22 cellular contexts compared by ENCODE assay signal in the genomic region with DNA sequence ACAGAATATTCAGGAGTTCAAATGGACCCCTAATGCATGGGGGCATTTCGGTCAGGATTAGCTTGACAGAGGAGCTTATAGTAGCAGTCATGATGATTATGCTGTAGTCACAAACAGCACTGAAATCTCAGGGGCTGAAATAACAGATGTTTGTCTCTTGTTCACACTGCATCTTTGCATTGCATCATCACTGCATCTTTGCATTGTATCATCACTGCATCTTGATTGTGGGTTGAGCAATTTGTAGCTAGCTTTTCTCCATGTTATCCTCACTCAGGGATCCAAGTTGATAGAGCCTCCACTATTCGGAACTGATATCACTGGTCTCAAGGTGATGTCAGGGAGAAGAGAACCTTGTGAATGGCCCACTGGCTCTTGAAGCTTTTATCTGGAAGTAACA.
"Had no signal": no experiment of that assay in that cellular context is flagged by ENCODE, and none has a peak within 500 bp of the region (broad histone marks: within the 10 kb centered on the region; RNA-seq: fewer than 3 reads in every experiment).

No MANE protein-coding gene starts in this region.

- H3K9me3 ChIP-seq: body of pancreas, colonic mucosa, psoas muscle, thyroid gland had no signal

- H3K4me1 Mint-ChIP-seq: activated naive CD8-positive, alpha-beta T cell treated with anti-CD3 and anti-CD28 coated beads for 36 hours; activated T-helper 17 cell treated with anti-CD3 and anti-CD28 coated beads, Interleukin-2, amount 50 U/mL, for 72 hours had no signal

- H3K9me3 Mint-ChIP-seq: activated CD4-positive, alpha-beta memory T cell treated with anti-CD3 and anti-CD28 coated beads, Interleukin-2, amount 10 ng/mL, durations not matched to agents 7 days and 5 days; activated naive CD8-positive, alpha-beta T cell treated with anti-CD3 and anti-CD28 coated beads for 36 hours; activated T-helper 17 cell treated with anti-CD3 and anti-CD28 coated beads, Interleukin-2, amount 50 U/mL, for 72 hours had no signal

- H3K4me3 Mint-ChIP-seq: activated CD4-positive, alpha-beta memory T cell treated with anti-CD3 and anti-CD28 coated beads, Interleukin-2, amount 10 ng/mL, durations not matched to agents 7 days and 5 days; activated naive CD8-positive, alpha-beta T cell treated with anti-CD3 and anti-CD28 coated beads for 36 hours; activated T-helper 17 cell treated with anti-CD3 and anti-CD28 coated beads, Interleukin-2, amount 50 U/mL, for 72 hours; naive thymus-derived CD4-positive, alpha-beta T cell had no signal

- ATAC-seq: activated T-helper 17 cell treated with anti-CD3 and anti-CD28 coated beads, Interleukin-2, amount 50 U/mL, for 72 hours; body of pancreas; naive thymus-derived CD4-positive, alpha-beta T cell; psoas muscle; right cardiac atrium had no signal

- H3K36me3 Mint-ChIP-seq: activated naive CD8-positive, alpha-beta T cell treated with anti-CD3 and anti-CD28 coated beads for 36 hours had no signal

- H3K27me3 ChIP-seq: body of pancreas, colonic mucosa, thyroid gland had no signal

- H3K27me3 Mint-ChIP-seq: activated CD4-positive, alpha-beta memory T cell treated with anti-CD3 and anti-CD28 coated beads, Interleukin-2, amount 10 ng/mL, durations not matched to agents 7 days and 5 days had no signal

- H3K36me3 ChIP-seq: colonic mucosa, spleen, thyroid gland had no signal

- H3K4me3 ChIP-seq: body of pancreas, colonic mucosa, psoas muscle, spleen, thyroid gland had no signal

- H3K4me1 ChIP-seq: body of pancreas, colonic mucosa, psoas muscle had no signal

- H3K27ac ChIP-seq: body of pancreas, colonic mucosa, psoas muscle, spleen, thyroid gland had no signal

- DNase-seq: activated CD4-positive, alpha-beta memory T cell treated with anti-CD3 and anti-CD28 coated beads, Interleukin-2, amount 10 ng/mL, durations not matched to agents 7 days and 5 days; activated CD4-positive, alpha-beta T cell treated with anti-CD3 and anti-CD28 coated beads for 48 hours; activated CD4-positive, CD25-positive, alpha-beta regulatory T cell; activated naive CD4-positive, alpha-beta T cell; activated naive CD8-positive, alpha-beta T cell treated with anti-CD3 and anti-CD28 coated beads for 36 hours; activated T-cell treated with anti-CD3 and anti-CD28 coated beads, Interleukin-2, amount 50 U/mL, for 1 hour; body of pancreas; central memory CD4-positive, alpha-beta T cell; colonic mucosa; foreskin melanocyte; kidney glomerular epithelial cell; mesendoderm; naive thymus-derived CD4-positive, alpha-beta T cell; psoas muscle; right cardiac atrium; spleen; stimulated activated CD4-positive, alpha-beta T cell treated with anti-CD3 and anti-CD28 coated beads, Interleukin-1b, Interleukin-23, amount 100 ng/mL, for 48 hours; stimulated activated naive CD4-positive, alpha-beta T cell treated with Interleukin-2 at 50 U/mL for 16 hours; T-helper 1 cell; T1000; thyroid gland had no signal

- H3K27ac Mint-ChIP-seq: activated CD4-positive, alpha-beta memory T cell treated with anti-CD3 and anti-CD28 coated beads, Interleukin-2, amount 10 ng/mL, durations not matched to agents 7 days and 5 days; activated naive CD8-positive, alpha-beta T cell treated with anti-CD3 and anti-CD28 coated beads for 36 hours; activated T-helper 17 cell treated with anti-CD3 and anti-CD28 coated beads, Interleukin-2, amount 50 U/mL, for 72 hours; naive thymus-derived CD4-positive, alpha-beta T cell had no signal
